Comparison of ENCODE assay signal across 15 cellular contexts in genomic region chr20:1881240-1881835, GRCh38. TPM values are rescaled to one million over a fixed set of nuclear protein-coding genes. Genes with fewer than 3 reads are reported as not detected.
DNase-seq lines count a peak whose midpoint lies in the region; ATAC-seq and TF ChIP-seq lines count a peak whose summit lies in the region.
"Had no signal": no experiment of that assay in that cellular context is flagged by ENCODE, and none has a peak within 500 bp of the region (broad histone marks: within the 10 kb centered on the region; RNA-seq: fewer than 3 reads in every experiment).

No MANE protein-coding gene starts in this region.

- TF ChIP-seq CTCF in RWPE1 (conservative IDR thresholded peaks at IDR 0.05; ENCODE audit: low read depth) (no peak; the same call in 1 of the 2 replicates), lower leg skin (IDR thresholded peaks at IDR 0.05) (no peak)

- ATAC-seq in GM21737 (IDR thresholded peaks at IDR 0.05; ENCODE audit: unreplicated experiment) (no peak), HG03159 (IDR thresholded peaks at IDR 0.05; ENCODE audit: unreplicated experiment) (no peak)

- no peak for TF ChIP-seq POLR2A in lower leg skin (IDR thresholded peaks at IDR 0.05)

- in situ Hi-C loops in KBM-7 (cut with MboI; ENCODE audit: low pct_unique_long_range_greater_than_20kb, low sequenced_read_pairs), result no loop called here

- CTCF ChIA-PET in RWPE1 (lab: Yijun Ruan, JAX), result interaction anchor here (0.5 to 0.6 kb wide), 2 partner anchors 68 to 433 kb away, joined by 3 to 4 read pairs; no protein-coding TSS in a partner anchor

- POLR2A ChIA-PET in RWPE1 (lab: Yijun Ruan, JAX; ENCODE audit: low non-redundant PET), result no interaction called here

- WGBS in lower leg skin, 2 donors, result 35 to 41% methylated on average over 12 of the region's 12 CpGs

- intact Hi-C loops in head of caudate nucleus (cut with DNase I), result no loop called here
- intact Hi-C loops in lower leg skin (cut with DNase I; ENCODE audit: low total_unique reads), result no loop called here

- H3K4me3 ChIP-seq in lower leg skin (ENCODE audit: low read depth, poor library complexity, severe bottlenecking), result no peak overlapping the region

- H3K27ac ChIP-seq in RWPE1, result peak overlapping the region; percentile 24

- DNase-seq in A172 (ENCODE audit: low spot score), result peak; percentile 15
- DNase-seq in RWPE1 (ENCODE audit: low spot score), result no peak
- peak in 31 of 42 donors; percentile 38 to 88 (median 66) for DNase-seq in head of caudate nucleus
- peak; percentile 68 for DNase-seq in medulla oblongata (ENCODE audit: extremely low spot score)
- no peak for DNase-seq in lower leg skin (ENCODE audit: low spot score in 2 of 2)
- DNase-seq in KBM-7, result no peak
- DNase-seq: activated gamma-delta T cell treated with Interleukin-2 at 50 U/mL for 16 hours; COR-L47; effector CD8-positive, alpha-beta T cell; HFFc6; NCI-H1436; NCI-H510A treated with DMSO at 0.1 percent for 48 hours; stimulated activated CD8-positive, alpha-beta memory T cell treated with anti-CD3 and anti-CD28 coated beads, Interleukin-4, amount 100 ng/mL, for 48 hours had no signal

RNA-seq across cellular contexts. Expression of gene SIRPA, which starts 13.9 kb away (rescaled TPM):
- 8.1 and 10.5 TPM in 2 replicates for total RNA-seq in A172 (2014; rRNA removed; shearing (Covaris generic))
- total RNA-seq in lower leg skin, result 10 to 100 TPM; 29.3 to 55.0 (median 44.1) TPM

Comparison
In these comparisons a context has a peak if more than half of its experiments do, and no peak if none do; other contexts are left out.
1. DNase-seq: peak in A172 (single experiment), head of caudate nucleus (31 of 42) and medulla oblongata (single experiment); none in RWPE1 (single experiment), lower leg skin (0 of 2) and KBM-7 (single experiment).